ENCODE assay signal across 1 cellular context in genomic region chr11:123577081-123577598, GRCh38.
TF ChIP-seq lines count a peak whose summit lies in the region.

No MANE protein-coding gene starts in this region.

TF ChIP-seq in HepG2, 621 proteins besides CTCF, POLR2A, EP300 and RAD21 (continued from another document and continues in another):
- TF ChIP-seq HMGXB3 (CRISPR knock-in tag; IDR thresholded peaks at IDR 0.05; ENCODE audit: borderline replicate concordance): 0 out of 2 replicates have a peak, but pooled peaks have one; percentile 35
- TF ChIP-seq GABPB1 (CRISPR knock-in tag; IDR thresholded peaks at IDR 0.05): no peak
- TF ChIP-seq ZNF839 (CRISPR knock-in tag; IDR thresholded peaks at IDR 0.05; ENCODE audit: borderline replicate concordance): no peak
- TF ChIP-seq FOXA1 (IDR thresholded peaks at IDR 0.05): no peak
- TF ChIP-seq FOXA1 (CRISPR knock-in tag; IDR thresholded peaks at IDR 0.05): peak; percentile 87
- TF ChIP-seq HNRNPUL1 (IDR thresholded peaks at IDR 0.05; ENCODE audit: low read depth, low read length): no peak
- no peak for TF ChIP-seq THAP11 (CRISPR knock-in tag; IDR thresholded peaks at IDR 0.05)
- no peak for TF ChIP-seq TFDP2 (CRISPR knock-in tag; IDR thresholded peaks at IDR 0.05)
- TF ChIP-seq ZFP41 (CRISPR knock-in tag; IDR thresholded peaks at IDR 0.05; ENCODE audit: borderline replicate concordance): no peak
- no peak for TF ChIP-seq JDP2 (CRISPR knock-in tag; IDR thresholded peaks at IDR 0.05; ENCODE audit: borderline replicate concordance)
- no peak for TF ChIP-seq KLF9 (CRISPR knock-in tag; IDR thresholded peaks at IDR 0.05; ENCODE audit: low read depth)
- TF ChIP-seq REL (CRISPR knock-in tag; conservative IDR thresholded peaks at IDR 0.05): no peak
- TF ChIP-seq ZNF496 (CRISPR knock-in tag; IDR thresholded peaks at IDR 0.05; ENCODE audit: insufficient replicate concordance): no peak
- TF ChIP-seq GRHL1 (CRISPR knock-in tag; conservative IDR thresholded peaks at IDR 0.05): no peak
- TF ChIP-seq SALL2 (CRISPR knock-in tag; IDR thresholded peaks at IDR 0.05): no peak
- TF ChIP-seq FOXA3 (CRISPR knock-in tag; IDR thresholded peaks at IDR 0.05): peak; percentile 54; the same call in 1 of the 2 replicates
- no peak for TF ChIP-seq ATF4 (CRISPR knock-in tag; IDR thresholded peaks at IDR 0.05)
- peak; percentile 51; the same call in 1 of the 2 replicates for TF ChIP-seq ZNF777 (CRISPR knock-in tag; IDR thresholded peaks at IDR 0.05)
- TF ChIP-seq ZSCAN30 (CRISPR knock-in tag; IDR thresholded peaks at IDR 0.05): no peak
- no peak for TF ChIP-seq MTERF4 (CRISPR knock-in tag; IDR thresholded peaks at IDR 0.05)
- 0 out of 2 replicates have a peak, but pooled peaks have one; percentile 24 for TF ChIP-seq BORCS8-MEF2B (CRISPR knock-in tag; IDR thresholded peaks at IDR 0.05)
- TF ChIP-seq ZNF788 (CRISPR knock-in tag; IDR thresholded peaks at IDR 0.05; ENCODE audit: borderline replicate concordance): no peak
- peak; percentile 19; the same call in 1 of the 2 replicates for TF ChIP-seq ZNF687 (CRISPR knock-in tag; IDR thresholded peaks at IDR 0.05)
- TF ChIP-seq MAX (IDR thresholded peaks at IDR 0.05): peak; percentile 54; the same call in 1 of the 2 replicates
- no peak for TF ChIP-seq ZNF558 (CRISPR knock-in tag; IDR thresholded peaks at IDR 0.05; ENCODE audit: borderline replicate concordance)
- no peak for TF ChIP-seq ZNF577 (CRISPR knock-in tag; IDR thresholded peaks at IDR 0.05; ENCODE audit: borderline replicate concordance, low read depth)
- TF ChIP-seq ZNF138 (CRISPR knock-in tag; IDR thresholded peaks at IDR 0.05; ENCODE audit: low read depth): no peak
- no peak for TF ChIP-seq ATM (IDR thresholded peaks at IDR 0.05; ENCODE audit: borderline replicate concordance)
- no peak for TF ChIP-seq FLYWCH1 (CRISPR knock-in tag; IDR thresholded peaks at IDR 0.05)
- TF ChIP-seq STAT5B (CRISPR knock-in tag; IDR thresholded peaks at IDR 0.05): no peak
- TF ChIP-seq POGZ (CRISPR knock-in tag; IDR thresholded peaks at IDR 0.05): no peak
- TF ChIP-seq ZNF281 (CRISPR knock-in tag; IDR thresholded peaks at IDR 0.05; ENCODE audit: borderline replicate concordance): no peak
- no peak for TF ChIP-seq DDIT3 (CRISPR knock-in tag; IDR thresholded peaks at IDR 0.05)
- no peak for TF ChIP-seq MTF1 (CRISPR knock-in tag; IDR thresholded peaks at IDR 0.05)
- peak; percentile 42; the same call in 1 of the 2 replicates for TF ChIP-seq KDM2A (CRISPR knock-in tag; IDR thresholded peaks at IDR 0.05; ENCODE audit: borderline replicate concordance, low read depth)
- no peak for TF ChIP-seq SMYD3 (CRISPR knock-in tag; IDR thresholded peaks at IDR 0.05)
- TF ChIP-seq SMAD9 (CRISPR knock-in tag; IDR thresholded peaks at IDR 0.05): no peak
- TF ChIP-seq PLSCR1 (CRISPR knock-in tag; IDR thresholded peaks at IDR 0.05; ENCODE audit: borderline replicate concordance): no peak
- no peak for TF ChIP-seq LRRFIP1 (CRISPR knock-in tag; conservative IDR thresholded peaks at IDR 0.05)
- peak; percentile 52 for TF ChIP-seq STAG1 (CRISPR knock-in tag; IDR thresholded peaks at IDR 0.05)
- no peak for TF ChIP-seq EEA1 (CRISPR knock-in tag; IDR thresholded peaks at IDR 0.05; ENCODE audit: borderline replicate concordance)
- no peak for TF ChIP-seq HOXA3 (CRISPR knock-in tag; IDR thresholded peaks at IDR 0.05)
- no peak for TF ChIP-seq SIN3A (IDR thresholded peaks at IDR 0.05; ENCODE audit: borderline replicate concordance, low read depth, low read length)
